Comparison of ENCODE assay signal across 8 cellular contexts in the genomic region with DNA sequence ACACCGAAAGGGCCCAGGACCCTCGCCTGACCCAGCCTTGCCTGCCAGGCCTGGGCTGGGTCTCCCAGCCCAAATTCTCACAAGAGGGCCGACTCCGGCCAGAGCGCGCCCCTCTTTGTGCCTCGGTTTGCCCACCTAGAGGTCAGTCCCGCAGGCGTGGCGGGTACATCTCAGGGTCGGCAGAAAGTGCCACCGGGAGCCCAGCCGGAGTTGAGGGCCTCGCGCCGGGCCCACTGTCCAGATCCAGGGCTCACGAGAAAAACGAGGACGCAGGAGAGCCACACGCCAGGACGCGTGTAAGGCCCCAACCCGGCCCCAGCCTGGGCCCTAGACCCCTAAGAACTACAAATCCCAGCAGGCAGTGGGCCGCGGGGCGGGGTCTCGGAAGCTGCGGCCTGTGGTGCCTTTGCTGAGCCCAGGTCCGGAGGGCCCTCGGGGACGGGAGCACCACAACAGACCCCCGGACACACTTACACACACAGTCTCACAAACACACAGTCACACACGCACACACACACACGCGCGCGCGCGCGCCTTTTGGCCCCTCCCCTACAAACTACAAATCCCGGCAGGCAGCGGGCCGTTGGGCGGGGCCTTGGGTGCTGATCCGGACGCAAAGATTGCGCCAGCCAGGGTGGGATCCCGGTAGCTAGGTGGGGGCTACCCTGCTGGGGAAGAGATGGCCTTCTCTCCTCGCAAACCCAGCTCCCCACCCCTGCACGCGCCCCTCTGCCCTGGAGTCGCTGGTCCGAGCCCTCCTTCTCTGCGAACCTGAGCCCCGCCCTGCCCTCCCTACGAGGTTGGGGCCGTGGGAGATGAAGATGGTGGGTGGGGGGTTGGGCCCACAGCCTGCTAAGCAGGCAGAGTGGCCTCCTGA. TPM values are rescaled to one million over a fixed set of nuclear protein-coding genes. Genes with fewer than 3 reads are reported as not detected.
DNase-seq lines count a peak whose midpoint lies in the region; ATAC-seq lines count a peak whose summit lies in the region.

A gene (plus strand): TSS at position 583 of the 877 bp plus-strand sequence. CDS start 10,752 bp downstream, outside the sequence.

- ATAC-seq in GM19463 (IDR thresholded peaks at IDR 0.05; ENCODE audit: unreplicated experiment): peak; percentile 80

- peak; percentile 81 for DNase-seq in COR-L47 (lab: John Stamatoyannopoulos, UW)
- peak; percentile 82 for DNase-seq in HK-2 (ENCODE audit: unreplicated experiment)
- peak; percentile 75 for DNase-seq in NT2/D1 (ENCODE audit: low read depth, low spot score)
- DNase-seq in activated T-cell treated with anti-CD3 and anti-CD28 coated beads for 1 hour (ENCODE audit: low read depth): peak; percentile 74
- peak; percentile 84 for DNase-seq in epidermal melanocyte (ENCODE audit: insufficient read length, low spot score)
- peak; percentile 77 to 80 for DNase-seq in stimulated activated CD8-positive, alpha-beta memory T cell treated with anti-CD3 and anti-CD28 coated beads, Interleukin-2, amount 100 ng/mL, for 48 hours (ENCODE audit: low read depth in 2 of 2)

- H3K9ac ChIP-seq in NT2/D1 (ENCODE audit: insufficient read length, low read depth): peak within 1 kb of the TSS; percentile 81

- H3K36me3 ChIP-seq in NT2/D1 (ENCODE audit: insufficient read depth, insufficient read length, low read length): no peaks in the 10 kb centered on the region

- H3K4me3 ChIP-seq in NT2/D1 (ENCODE audit: insufficient read length, low read depth) (peak within 1 kb of the TSS; percentile 60), mononuclear cell (ENCODE audit: low read length) (peak within 1 kb of the TSS; percentile 89)

- H3K9me3 ChIP-seq in NT2/D1 (ENCODE audit: insufficient read depth, low read length) (no peaks in the 10 kb centered on the region), mononuclear cell (ENCODE audit: low read depth, low read length) (no peaks in the 10 kb centered on the region)

- H3K27me3 ChIP-seq in NT2/D1 (ENCODE audit: insufficient read depth, insufficient read length): no peaks in the 10 kb centered on the region
- no peaks in the 10 kb centered on the region for H3K27me3 ChIP-seq in mononuclear cell (ENCODE audit: insufficient read depth, low read length)

- H3K4me1 ChIP-seq in NT2/D1 (ENCODE audit: insufficient read depth, insufficient read length): peaks cover 8% of the 10 kb centered on the region
- H3K4me1 ChIP-seq in mononuclear cell (ENCODE audit: insufficient read depth, low read length): peaks cover 65% of the 10 kb centered on the region

RNA-seq across cellular contexts. Expression of the gene that starts here (rescaled TPM):
- 0.42 TPM for total RNA-seq in mononuclear cell

Comparison
In these comparisons a context has a peak if more than half of its experiments do, and no peak if none do; other contexts are left out.
1. Peak in every context shown above with its lines: DNase-seq, ATAC-seq and H3K4me3 ChIP-seq.